ENCODE assay signal across 16 cellular contexts in the genomic region with DNA sequence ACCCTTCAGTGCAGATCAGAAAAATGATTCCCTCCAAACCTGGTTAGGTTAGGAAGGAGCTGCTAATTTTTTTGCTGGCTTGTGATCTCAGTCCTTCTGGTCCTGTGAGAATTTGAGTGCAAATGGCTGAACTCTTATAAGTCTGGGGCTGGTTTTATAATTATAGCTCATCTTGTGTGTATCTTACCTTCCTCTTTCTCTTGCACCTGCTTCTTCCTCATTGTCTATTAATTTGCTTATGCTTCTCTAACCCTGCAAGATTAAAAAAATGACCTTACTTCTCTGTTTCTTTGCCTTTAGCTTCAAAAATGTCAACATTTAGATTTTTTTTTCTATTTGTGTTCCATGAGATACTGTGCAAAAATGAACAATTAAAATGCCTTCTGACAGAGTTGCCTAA.
DNase-seq lines count a peak whose midpoint lies in the region; ATAC-seq and TF ChIP-seq lines count a peak whose summit lies in the region.
"Had no signal": no experiment of that assay in that cellular context is flagged by ENCODE, and none has a peak within 500 bp of the region (broad histone marks: within the 10 kb centered on the region; RNA-seq: fewer than 3 reads in every experiment).

No MANE protein-coding gene starts in this region.

- H3K27ac Mint-ChIP-seq in IgD-negative memory B cell = peak overlapping the region; percentile 0 to 33 (median 3)
- peak overlapping the region; percentile 79 for H3K27ac Mint-ChIP-seq in memory B cell
- H3K27ac Mint-ChIP-seq: CD4-positive, alpha-beta memory T cell; HFFc6 had no signal

- intact Hi-C loops in PC-9 (cut with micrococcal nuclease; ENCODE audit: unreplicated experiment) (no loop called here), spleen (cut with DNase I; ENCODE audit: low total_unique reads) (no loop called here), mammary epithelial cell (cut with micrococcal nuclease) (no loop called here)

- peaks cover 2% of the 10 kb centered on the region for H3K36me3 Mint-ChIP-seq in IgD-negative memory B cell
- H3K36me3 Mint-ChIP-seq in memory B cell = peaks cover 4% of the 10 kb centered on the region
- H3K36me3 Mint-ChIP-seq: CD4-positive, alpha-beta memory T cell had no signal

- peaks cover 3 to 8% (median 4%) of the 10 kb centered on the region in 3 donors for H3K9me3 Mint-ChIP-seq in IgD-negative memory B cell
- peaks cover 8% of the 10 kb centered on the region for H3K9me3 Mint-ChIP-seq in memory B cell

- POLR2A ChIA-PET in PC-9 (lab: Charles Lee; ENCODE audit: unreplicated experiment) = no interaction called here

- TF ChIP-seq POLR2A in spleen (IDR thresholded peaks at IDR 0.05) = no peak

- H3K27ac ChIP-seq in PC-9 = no peak overlapping the region
- H3K27ac ChIP-seq in spleen = peak overlapping the region in 7 of 8 donors; percentile 16 to 71 (median 50)
- H3K27ac ChIP-seq in mammary epithelial cell (ENCODE audit: insufficient read depth, low read depth, low read length) = no peak overlapping the region
- H3K27ac ChIP-seq: C4-2B had no signal

- H2AFZ ChIP-seq in PC-9 (peak overlapping the region; percentile 26; the same call in 1 of the 2 replicates), mammary epithelial cell (ENCODE audit: low read depth, low read length) (no peak overlapping the region)

- H3K36me3 ChIP-seq in PC-9 (ENCODE audit: low read depth) (no peaks in the 10 kb centered on the region), spleen (no peaks in the 10 kb centered on the region), mammary epithelial cell (ENCODE audit: insufficient read depth, low read length) (no peaks in the 10 kb centered on the region)
- H3K36me3 ChIP-seq: BE2C had no signal

- H3K9me3 ChIP-seq in PC-9 (ENCODE audit: insufficient read depth, low read depth) (no peaks in the 10 kb centered on the region), spleen (no peaks in the 10 kb centered on the region), mammary epithelial cell (replicated peaks; ENCODE audit: insufficient read depth, low read length) (peaks cover 10% of the 10 kb centered on the region)
- H3K9me3 ChIP-seq: BE2C had no signal

- dilution Hi-C loops in mammary epithelial cell (cut with HindIII; ENCODE audit: low sequenced_read_pairs) = no loop called here

- BruUV-seq in PC-9 (replicated peaks; lab: Mats Ljungman, UMichigan) (no TSS peak), mammary epithelial cell (replicated peaks; lab: Mats Ljungman, UMichigan) (no TSS peak)

- H3K79me2 ChIP-seq in PC-9 (ENCODE audit: low read depth) (no peaks in the 10 kb centered on the region), mammary epithelial cell (ENCODE audit: insufficient read depth, low read length) (no peaks in the 10 kb centered on the region)

- peak; percentile 96 for ATAC-seq in memory B cell (ENCODE audit: low read depth)
- ATAC-seq: HepG2 had no signal

- H3F3A ChIP-seq in PC-9 (ENCODE audit: insufficient read depth, low read depth) = no peaks in the 10 kb centered on the region

- no peak for DNase-seq in PC-9
- DNase-seq in memory B cell (ENCODE audit: low spot score in 2 of 2) = peak in 1 of 2 donors; percentile 14
- DNase-seq in spleen = no peak
- DNase-seq in stimulated activated CD4-positive, alpha-beta T cell treated with anti-CD3 and anti-CD28 coated beads, Interleukin-4, amount 100 ng/mL, for 1 hour = no peak
- DNase-seq in mammary epithelial cell = no peak
- DNase-seq in T-helper 1 cell = no peak
- DNase-seq in activated CD4-positive, alpha-beta T cell treated with anti-CD3 and anti-CD28 coated beads, Interleukin-2, amount 50 U/mL, for 48 hours = no peak
- DNase-seq: BE2C; CD4-positive, alpha-beta memory T cell; DMS79; EL; HCEC 1CT; HFFc6 had no signal

- no peaks in the 10 kb centered on the region for H3K27me3 Mint-ChIP-seq in IgD-negative memory B cell
- H3K27me3 Mint-ChIP-seq in memory B cell = peaks cover 1% of the 10 kb centered on the region
- H3K27me3 Mint-ChIP-seq: CD4-positive, alpha-beta memory T cell had no signal

- no peak overlapping the region for H3K4me2 ChIP-seq in PC-9
- no peak overlapping the region for H3K4me2 ChIP-seq in mammary epithelial cell (ENCODE audit: insufficient read depth, low read depth, low read length)

- H3K4me3 Mint-ChIP-seq in IgD-negative memory B cell = peak overlapping the region in 3 of 4 donors; percentile 0 to 69 (median 23)
- H3K4me3 Mint-ChIP-seq in memory B cell = peak overlapping the region; percentile 0
- H3K4me3 Mint-ChIP-seq: CD4-positive, alpha-beta memory T cell; HFFc6 had no signal

- H3K4me1 ChIP-seq in PC-9 (replicated peaks; ENCODE audit: insufficient read depth) (no peaks in the 10 kb centered on the region), spleen (no peaks in the 10 kb centered on the region), mammary epithelial cell (ENCODE audit: insufficient read depth, low read length) (no peaks in the 10 kb centered on the region)
- H3K4me1 ChIP-seq: BE2C had no signal

- in situ Hi-C loops in mammary epithelial cell (cut with MboI; ENCODE audit: low sequenced_read_pairs in 2 of 2) = no loop called here

- H3K4me1 Mint-ChIP-seq in IgD-negative memory B cell = peaks cover 13 to 26% (median 23%) of the 10 kb centered on the region in 3 donors
- peaks cover 24% of the 10 kb centered on the region for H3K4me1 Mint-ChIP-seq in memory B cell
- H3K4me1 Mint-ChIP-seq: CD4-positive, alpha-beta memory T cell had no signal

- no peaks in the 10 kb centered on the region for H4K20me1 ChIP-seq in PC-9 (ENCODE audit: insufficient read depth)
- H4K20me1 ChIP-seq in mammary epithelial cell (ENCODE audit: insufficient read depth, low read length) = no peaks in the 10 kb centered on the region

- TF ChIP-seq CTCF in PC-9 (conservative IDR thresholded peaks at IDR 0.05) (no peak), spleen (IDR thresholded peaks at IDR 0.05 in 8 of 11, conservative IDR thresholded peaks at IDR 0.05 in 3 of 11) (no peak), mammary epithelial cell (conservative IDR thresholded peaks at IDR 0.05 in 1 of 2, IDR thresholded peaks at IDR 0.05 in 1 of 2; ENCODE audit: extremely low read depth in 1 of 2, insufficient read depth in 1 of 2, low read depth in 1 of 2, low read length in 2 of 2) (no peak)

- CTCF ChIA-PET in PC-9 (lab: Charles Lee) = no interaction called here
- CTCF ChIA-PET in mammary epithelial cell (lab: Charles Lee; ENCODE audit: low non-redundant PET) = interaction anchor here (0.6 kb wide), 1 partner anchor 270 kb away, joined by 3 read pairs; no protein-coding TSS in a partner anchor

- H3K9me2 ChIP-seq in PC-9 (ENCODE audit: insufficient read depth) = no peaks in the 10 kb centered on the region

- H3K9ac ChIP-seq in mammary epithelial cell (ENCODE audit: insufficient read depth, low read length) = no peak overlapping the region

- H3K27me3 ChIP-seq in PC-9 (ENCODE audit: insufficient read depth, low read depth) (peaks cover 5% of the 10 kb centered on the region; the same call in 1 of the 2 replicates), spleen (replicated peaks in 1 of 7) (no peaks in the 10 kb centered on the region), mammary epithelial cell (ENCODE audit: insufficient read depth, low read length) (no peaks in the 10 kb centered on the region)
- H3K27me3 ChIP-seq: BE2C had no signal

- no peak overlapping the region for H3K4me3 ChIP-seq in PC-9
- no peak overlapping the region for H3K4me3 ChIP-seq in spleen
- H3K4me3 ChIP-seq in mammary epithelial cell (replicated peaks in 1 of 3; ENCODE audit: insufficient read depth in 1 of 3, low read depth in 2 of 3, low read length in 3 of 3) = no peak overlapping the region

Comparison
In these comparisons a context has a peak if more than half of its experiments do, and no peak if none do; other contexts are left out.
1. H3K27ac ChIP-seq: peak in spleen (7 of 8); none in PC-9 (single experiment) and mammary epithelial cell (single experiment).